Comparison of ENCODE assay signal across 7 cellular contexts in the genomic region with DNA sequence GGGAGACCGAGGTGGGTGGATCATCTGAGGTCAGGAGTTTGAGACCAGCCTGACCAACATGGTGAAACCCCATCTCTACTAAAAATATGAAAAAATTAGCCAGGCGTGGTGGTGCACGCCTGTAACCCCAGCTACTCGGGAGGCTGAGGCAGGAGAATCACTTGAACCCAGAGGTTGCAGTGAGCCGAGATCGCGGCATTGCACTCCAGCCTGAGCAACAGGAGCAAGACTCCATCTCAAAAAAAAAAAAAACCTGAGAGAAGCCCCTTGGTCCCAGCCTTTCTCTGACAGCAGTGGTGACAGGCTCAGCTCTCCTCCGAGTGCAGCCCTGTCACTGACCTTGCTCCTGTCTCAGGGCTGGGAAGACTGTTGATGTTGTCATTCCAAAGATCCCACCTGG. TPM values are rescaled to one million over a fixed set of nuclear protein-coding genes. Genes with fewer than 3 reads are reported as not detected.
A peak's percentile ranks its signal among the peaks of the same experiment; 100 is the strongest.
DNase-seq lines count a peak whose midpoint lies in the region; ATAC-seq, FAIRE-seq and TF ChIP-seq lines count a peak whose summit lies in the region.
"Not testable (repeated sequence)": the region's sequence is repeated elsewhere in the genome, so short reads cannot be mapped to it uniquely, and the experiment has no call there.

No MANE protein-coding gene starts in this region.

- H3K9me3 ChIP-seq in HUES64 (ENCODE audit: insufficient read depth, low read depth, low read length); HepG2 (ENCODE audit: low read length); parathyroid adenoma (ENCODE audit: control insufficient read depth, low read length): not testable (repeated sequence)

- H3K79me2 ChIP-seq in HepG2 (ENCODE audit: insufficient read depth, low read length); parathyroid adenoma: not testable (repeated sequence)

- H3K4me2 ChIP-seq in HepG2 (ENCODE audit: low read depth, low read length): peak overlapping the region; percentile 58; the same call in 1 of the 2 replicates
- H3K4me2 ChIP-seq in parathyroid adenoma (ENCODE audit: low read length): not testable (repeated sequence)

- not testable (repeated sequence) for H3K9me3 Mint-ChIP-seq in T-helper 1 cell treated with Interleukin-12 subunit alpha and Interleukin-12 subunit beta and Interleukin-4 antibody, amounts not matched to agents 30 μg/mL and 1 μg/mL, for 36 hours; activated naive CD8-positive, alpha-beta T cell treated with anti-CD3 and anti-CD28 coated beads, Interleukin-2, amount 10 ng/mL, durations not matched to agents 7 days and 5 days

- peaks cover 43% of the 10 kb centered on the region for H3K4me1 Mint-ChIP-seq in T-helper 1 cell treated with Interleukin-12 subunit alpha and Interleukin-12 subunit beta and Interleukin-4 antibody, amounts not matched to agents 30 μg/mL and 1 μg/mL, for 36 hours (ENCODE audit: low read depth)
- H3K4me1 Mint-ChIP-seq in activated naive CD8-positive, alpha-beta T cell treated with anti-CD3 and anti-CD28 coated beads, Interleukin-2, amount 10 ng/mL, durations not matched to agents 7 days and 5 days: peaks cover 46% of the 10 kb centered on the region

- in situ Hi-C loops in HepG2 (cut with HindIII; ENCODE audit: extremely low pct_ligation_motif_present, low pct_unique_long_range_greater_than_20kb): not testable (repeated sequence)

- peak overlapping the region; percentile 3; the same call in 1 of the 2 replicates for H3K4me3 ChIP-seq in GM12864 (ENCODE audit: low read depth, low read length)
- not testable (repeated sequence) for H3K4me3 ChIP-seq in HUES64 (ENCODE audit: low read length); HepG2 (replicated peaks in 1 of 3; ENCODE audit: insufficient read depth in 1 of 3, low read depth in 2 of 3, low read length in 3 of 3); parathyroid adenoma (ENCODE audit: low read depth, low read length)

- not testable (repeated sequence) for H3K27me3 ChIP-seq in HUES64 (ENCODE audit: insufficient read depth, low read length); HepG2 (ENCODE audit: control insufficient read depth in 1 of 2, insufficient read depth in 2 of 2, low read length in 2 of 2); parathyroid adenoma (ENCODE audit: control insufficient read depth, insufficient read depth, low read length)

- peak; percentile 16 for ATAC-seq in GM21367 (IDR thresholded peaks at IDR 0.05; ENCODE audit: unreplicated experiment)
- ATAC-seq in activated naive CD8-positive, alpha-beta T cell treated with anti-CD3 and anti-CD28 coated beads, Interleukin-2, amount 10 ng/mL, durations not matched to agents 7 days and 5 days (ENCODE audit: low read depth): not testable (repeated sequence)
- ATAC-seq in HepG2: peak; percentile 17

- H2AFZ ChIP-seq in HepG2 (ENCODE audit: low read length): peak overlapping the region; percentile 17
- peak overlapping the region; percentile 84 for H2AFZ ChIP-seq in parathyroid adenoma

- TF ChIP-seq CTCF in GM12864 (IDR thresholded peaks at IDR 0.05; ENCODE audit: low read depth, low read length, missing control alignments); HepG2 (CRISPR knock-in tag; IDR thresholded peaks at IDR 0.05); parathyroid adenoma (IDR thresholded peaks at IDR 0.05): not testable (repeated sequence)

- not testable (repeated sequence) for H3K4me3 Mint-ChIP-seq in T-helper 1 cell treated with Interleukin-12 subunit alpha and Interleukin-12 subunit beta and Interleukin-4 antibody, amounts not matched to agents 30 μg/mL and 1 μg/mL, for 36 hours; activated naive CD8-positive, alpha-beta T cell treated with anti-CD3 and anti-CD28 coated beads, Interleukin-2, amount 10 ng/mL, durations not matched to agents 7 days and 5 days

- DNase-seq in GM12864 (ENCODE audit: low read depth); activated naive CD8-positive, alpha-beta T cell treated with anti-CD3 and anti-CD28 coated beads, Interleukin-2, amount 10 ng/mL, durations not matched to agents 7 days and 5 days; HepG2 (ENCODE audit: low spot score): not testable (repeated sequence)

- H3K9ac ChIP-seq in HUES64 (ENCODE audit: low read depth, low read length) (0 out of 2 replicates have a peak overlapping the region, but pooled peaks have one; percentile 26), HepG2 (ENCODE audit: insufficient read depth, low read depth, low read length) (peak overlapping the region; percentile 57; the same call in 1 of the 2 replicates)
- not testable (repeated sequence) for H3K9ac ChIP-seq in parathyroid adenoma

- not testable (repeated sequence) for TF ChIP-seq POLR2A in HepG2 (IDR thresholded peaks at IDR 0.05; ENCODE audit: insufficient read depth in 1 of 2, low read depth in 2 of 2, low read length in 2 of 2)

- not testable (repeated sequence) for BruUV-seq in HepG2 (replicated peaks; lab: Mats Ljungman, UMichigan)

- intact Hi-C loops in HepG2 (cut with micrococcal nuclease; ENCODE audit: unreplicated experiment): not testable (repeated sequence)

- not testable (repeated sequence) for H3K36me3 ChIP-seq in HUES64 (ENCODE audit: insufficient read depth, low read length); HepG2 (replicated peaks in 1 of 2; ENCODE audit: control insufficient read depth in 1 of 2, insufficient read depth in 2 of 2, low read length in 2 of 2); parathyroid adenoma (ENCODE audit: control insufficient read depth, insufficient read depth, low read length)

- TF ChIP-seq RAD21 in HepG2 (CRISPR knock-in tag; IDR thresholded peaks at IDR 0.05): not testable (repeated sequence)

- TF ChIP-seq EP300 in HepG2 (IDR thresholded peaks at IDR 0.05; ENCODE audit: low read depth in 2 of 2, low read length in 2 of 2); HepG2 (CRISPR knock-in tag; IDR thresholded peaks at IDR 0.05; ENCODE audit: borderline replicate concordance): not testable (repeated sequence)

- H3K27ac ChIP-seq in HUES64 (ENCODE audit: low read depth, low read length): not testable (repeated sequence)
- H3K27ac ChIP-seq in HepG2 (ENCODE audit: extremely low read length, insufficient read depth, low read length): peak overlapping the region; percentile 74
- peak overlapping the region; percentile 81 for H3K27ac ChIP-seq in parathyroid adenoma

- FAIRE-seq in HepG2 (lab: Jason Lieb, UNC): not testable (repeated sequence)

- POLR2A ChIA-PET in activated naive CD8-positive, alpha-beta T cell treated with anti-CD3 and anti-CD28 coated beads, Interleukin-2, amount 10 ng/mL, durations not matched to agents 7 days and 5 days (lab: Charles Lee): interaction anchor here (0.6 to 0.7 kb wide), 2 partner anchors 486 to 645 kb away, joined by 3 to 4 read pairs; partner anchors contain the start of gene POP5
- POLR2A ChIA-PET in HepG2 (lab: Yijun Ruan, JAX): interaction anchor here (1.0 kb wide), 1 partner anchor 110 kb away, joined by 3 read pairs; no protein-coding TSS in a partner anchor

- 93% methylated on average over 8 of the region's 8 CpGs for WGBS in HUES64
- WGBS in HepG2 (ENCODE audit: low lambda C conversion rate): 96% methylated on average over 8 of the region's 8 CpGs

- H3K27me3 Mint-ChIP-seq in T-helper 1 cell treated with Interleukin-12 subunit alpha and Interleukin-12 subunit beta and Interleukin-4 antibody, amounts not matched to agents 30 μg/mL and 1 μg/mL, for 36 hours (ENCODE audit: low read depth); activated naive CD8-positive, alpha-beta T cell treated with anti-CD3 and anti-CD28 coated beads, Interleukin-2, amount 10 ng/mL, durations not matched to agents 7 days and 5 days: not testable (repeated sequence)

- H3K27ac Mint-ChIP-seq in T-helper 1 cell treated with Interleukin-12 subunit alpha and Interleukin-12 subunit beta and Interleukin-4 antibody, amounts not matched to agents 30 μg/mL and 1 μg/mL, for 36 hours: peak overlapping the region; percentile 41
- H3K27ac Mint-ChIP-seq in activated naive CD8-positive, alpha-beta T cell treated with anti-CD3 and anti-CD28 coated beads, Interleukin-2, amount 10 ng/mL, durations not matched to agents 7 days and 5 days: peak overlapping the region; percentile 45

- not testable (repeated sequence) for H4K20me1 ChIP-seq in HepG2 (ENCODE audit: insufficient read depth, low read length)

- CTCF ChIA-PET in HepG2 (lab: Yijun Ruan, JAX; ENCODE audit: low intra/inter-chr PET ratio, low total read pairs): not testable (repeated sequence)

- not testable (repeated sequence) for H3K4me1 ChIP-seq in HUES64 (ENCODE audit: insufficient read depth, low read length); parathyroid adenoma
- H3K4me1 ChIP-seq in HepG2 (ENCODE audit: insufficient read depth, low read length): peaks cover 31% of the 10 kb centered on the region

- H3K36me3 Mint-ChIP-seq in T-helper 1 cell treated with Interleukin-12 subunit alpha and Interleukin-12 subunit beta and Interleukin-4 antibody, amounts not matched to agents 30 μg/mL and 1 μg/mL, for 36 hours (ENCODE audit: low read depth): peaks cover 54% of the 10 kb centered on the region
- H3K36me3 Mint-ChIP-seq in activated naive CD8-positive, alpha-beta T cell treated with anti-CD3 and anti-CD28 coated beads, Interleukin-2, amount 10 ng/mL, durations not matched to agents 7 days and 5 days: peaks cover 40% of the 10 kb centered on the region

RNA-seq across cellular contexts. Expression of gene P2RX4, which starts 16.9 kb away (rescaled TPM):
- polyA plus RNA-seq in HUES64 (2013, experiment 1 of 2): 8.5 TPM
- 10.8 TPM for polyA plus RNA-seq in HUES64 (2013, experiment 2 of 2)
- total RNA-seq in activated naive CD8-positive, alpha-beta T cell treated with anti-CD3 and anti-CD28 coated beads, Interleukin-2, amount 10 ng/mL, durations not matched to agents 7 days and 5 days: 10 to 100 TPM; 50.7 to 52.9 TPM
- 9.5 and 13.8 TPM in 2 replicates for total RNA-seq in HepG2 (2016; rRNA removed; fragmentation: Illumina TruSeq; extraction: Trizol)
- total RNA-seq in HepG2 (2016; cell fraction: cytosol; rRNA removed; fragmentation: Illumina TruSeq; extraction: Trizol; ENCODE audit: low read depth): 10.0 and 12.3 TPM in 2 replicates
- 8.9 and 14.2 TPM in 2 replicates for total RNA-seq in HepG2 (2016; cell fraction: insoluble cytoplasmic fraction; rRNA removed; fragmentation: Illumina TruSeq; extraction: Trizol)
- total RNA-seq in HepG2 (2016; cell fraction: membrane; rRNA removed; fragmentation: Illumina TruSeq; extraction: Trizol): 9.6 and 14.1 TPM in 2 replicates
- total RNA-seq in HepG2 (2016; cell fraction: nucleus; rRNA removed; fragmentation: Illumina TruSeq; extraction: Trizol): 15.1 and 21.0 TPM in 2 replicates
- polyA plus RNA-seq in HepG2 (2011; rRNA removed): 30.8 and 40.8 TPM in 2 replicates
- polyA plus RNA-seq in HepG2 (2011; cell fraction: cytosol; rRNA removed): 48.0 and 49.3 TPM in 2 replicates
- polyA plus RNA-seq in HepG2 (2011; cell fraction: nucleus; rRNA removed): 46.2 and 52.0 TPM in 2 replicates
- 14.9 and 23.1 TPM in 2 replicates for polyA plus RNA-seq in HepG2 (2012)
- polyA plus RNA-seq in HepG2 (2016; cell fraction: cytosol; fragmentation: Illumina TruSeq; extraction: Trizol; ENCODE audit: low read depth): 11.3 and 12.5 TPM in 2 replicates
- polyA plus RNA-seq in HepG2 (2016; cell fraction: insoluble cytoplasmic fraction; fragmentation: Illumina TruSeq; extraction: Trizol; ENCODE audit: low read depth): 9.2 and 9.3 TPM in 2 replicates
- 10.7 and 12.6 TPM in 2 replicates for polyA plus RNA-seq in HepG2 (2016; cell fraction: membrane; fragmentation: Illumina TruSeq; extraction: Trizol; ENCODE audit: low read depth)
- 24.7 and 29.5 TPM in 2 replicates for polyA plus RNA-seq in HepG2 (2016; cell fraction: nucleus; fragmentation: Illumina TruSeq; extraction: Trizol; ENCODE audit: insufficient read depth, low read depth)
- 7.1 and 38.6 TPM in 2 replicates for polyA minus RNA-seq in HepG2 (2011; rRNA and poly(A)+ RNA removed; ENCODE audit: low replicate concordance)
- polyA minus RNA-seq in HepG2 (2011; cell fraction: cytosol; rRNA and poly(A)+ RNA removed): 14.3 and 14.6 TPM in 2 replicates
- 19.2 and 26.5 TPM in 2 replicates for polyA minus RNA-seq in HepG2 (2011; cell fraction: nucleus; rRNA and poly(A)+ RNA removed)
